Comparison of ENCODE assay signal across 1 cellular context in genomic region chr14:50064993-50065392, GRCh38.
TF ChIP-seq lines count a peak whose summit lies in the region.

No MANE protein-coding gene starts in this region.

TF ChIP-seq in GM12878, 131 proteins besides CTCF, POLR2A, EP300 and RAD21 (continued from another document):
- TF ChIP-seq ZBTB4 (CRISPR knock-in tag; IDR thresholded peaks at IDR 0.05) (no peak), ATF7 (IDR thresholded peaks at IDR 0.05; ENCODE audit: low read depth) (peak; percentile 97), KDM1A (IDR thresholded peaks at IDR 0.05; ENCODE audit: borderline replicate concordance) (no peak), FOXM1 (IDR thresholded peaks at IDR 0.05; ENCODE audit: low read depth, low read length) (peak; percentile 94)
